ENCODE assay signal across 27 cellular contexts in the genomic region with DNA sequence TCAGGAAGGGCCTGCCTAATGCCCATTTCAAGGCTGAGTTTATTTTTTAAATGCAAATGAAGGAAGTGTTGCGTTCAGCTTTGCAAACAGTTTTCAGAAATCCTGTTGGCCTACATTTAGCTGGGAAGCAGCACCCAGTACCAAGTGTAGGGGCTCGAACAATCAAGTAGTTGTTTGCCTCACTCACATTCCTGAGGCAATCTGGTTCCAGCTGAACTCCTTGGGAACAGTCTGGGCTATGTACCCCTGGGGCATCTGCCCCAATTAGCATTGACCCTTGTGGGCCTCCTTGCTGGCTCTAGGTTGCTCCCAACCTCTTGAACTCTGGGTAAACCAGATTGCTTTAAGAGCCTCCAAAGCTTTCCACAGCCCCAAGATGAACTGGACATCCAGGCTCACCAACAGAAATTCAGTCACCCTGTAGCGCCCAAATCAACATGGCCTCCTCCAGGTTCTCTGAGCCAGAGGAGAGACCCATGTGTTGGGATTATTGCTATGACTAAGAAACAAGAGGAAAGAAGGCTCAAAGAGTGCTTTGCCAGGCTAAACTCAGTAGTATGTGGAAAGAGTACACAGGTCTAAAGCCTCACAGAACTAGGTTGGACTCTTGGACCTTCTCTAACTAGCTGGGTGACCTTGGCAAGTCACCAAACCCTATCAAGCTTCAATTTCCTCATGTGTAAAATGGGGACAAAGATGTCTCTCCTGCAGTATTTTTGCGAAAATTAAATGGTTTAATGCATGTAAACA.
A peak's percentile ranks its signal among the peaks of the same experiment; 100 is the strongest.
DNase-seq lines count a peak whose midpoint lies in the region; ATAC-seq and TF ChIP-seq lines count a peak whose summit lies in the region.
"Had no signal": no experiment of that assay in that cellular context is flagged by ENCODE, and none has a peak within 500 bp of the region (broad histone marks: within the 10 kb centered on the region; RNA-seq: fewer than 3 reads in every experiment).

No MANE protein-coding gene starts in this region.

- WGBS in sigmoid colon, 2 donors = 84 to 87% methylated on average over 4 of the region's 4 CpGs

- CTCF ChIA-PET in WTC11 (lab: Charles Lee) = interaction anchor here (1.0 kb wide), 1 partner anchor 140 kb away, joined by 3 read pairs; no protein-coding TSS in a partner anchor
- CTCF ChIA-PET in activated CD8-positive, alpha-beta T cell treated with anti-CD3 and anti-CD28 coated beads, Interleukin-2, amount 10 ng/mL, durations not matched to agents 7 days and 5 days (lab: Charles Lee) = no interaction called here

- peaks cover 0 to 5% (median 2%) of the 10 kb centered on the region in 4 donors for H3K4me1 ChIP-seq in sigmoid colon

- no peaks in the 10 kb centered on the region for H3K36me3 ChIP-seq in sigmoid colon
- H3K36me3 ChIP-seq: thoracic aorta had no signal

- DNase-seq in WTC11 (ENCODE audit: low spot score) (peak; percentile 17), foreskin melanocyte (peak; percentile 60), medulla oblongata (ENCODE audit: extremely low spot score) (peak; percentile 59), sigmoid colon (peak; percentile 69), EL (no peak), NCI-H128 (lab: John Stamatoyannopoulos, UW; ENCODE audit: unreplicated experiment) (no peak)
- no peak for DNase-seq in activated CD8-positive, alpha-beta T cell treated with anti-CD3 and anti-CD28 coated beads, Interleukin-2, amount 10 ng/mL, durations not matched to agents 7 days and 5 days
- DNase-seq in activated naive CD4-positive, alpha-beta T cell treated with anti-CD3 and anti-CD28 coated beads, Interleukin-2, amount 50 U/mL, for 16 hours = no peak
- DNase-seq: activated CD4-positive, CD25-positive, alpha-beta regulatory T cell treated with anti-CD3 and anti-CD28 coated beads, Interleukin-2, amount 50 U/mL, for 72 hours; activated CD8-positive, alpha-beta memory T cell treated with anti-CD3 and anti-CD28 coated beads for 24 hours; activated naive CD4-positive, alpha-beta T cell treated with anti-CD3 and anti-CD28 coated beads for 36 hours; activated T-cell treated with anti-CD3 and anti-CD28 coated beads, Interleukin-2, amount 50 U/mL, for 48 hours; CD4-positive, alpha-beta T cell; DMS 273 treated with DMSO at 0.1 percent for 48 hours; erythroblast; foreskin fibroblast; GF-D8; Karpas-422; NCI-H2029; NCI-H226; NCI-H774; SHP77; T1000 had no signal

- no peak overlapping the region for H3K27ac Mint-ChIP-seq in WTC11
- no peak overlapping the region for H3K27ac Mint-ChIP-seq in activated CD8-positive, alpha-beta T cell treated with anti-CD3 and anti-CD28 coated beads, Interleukin-2, amount 10 ng/mL, durations not matched to agents 7 days and 5 days
- H3K27ac Mint-ChIP-seq: activated naive CD4-positive, alpha-beta T cell treated with anti-CD3 and anti-CD28 coated beads for 36 hours; CD4-positive, alpha-beta T cell; natural killer cell treated with Interleukin-12 subunit alpha and Interleukin-12 subunit beta and Interleukin-15 and Interleukin-18, amount 100 ng/mL, for 72 hours; stimulated activated memory B cell treated with anti-CD40 and anti-IgM and Interleukin-4, amounts not matched to agents 10 μg/mL and 1 μg/mL and 100 μg/mL, for 72 hours had no signal

- no peak for TF ChIP-seq POLR2A in sigmoid colon (IDR thresholded peaks at IDR 0.05)

- TF ChIP-seq CTCF in WTC11 (IDR thresholded peaks at IDR 0.05) (no peak), sigmoid colon (IDR thresholded peaks at IDR 0.05) (no peak)

- peak overlapping the region in 1 of 4 donors; percentile 11 for H3K27ac ChIP-seq in sigmoid colon
- H3K27ac ChIP-seq: skin epidermis, thoracic aorta had no signal

- H3K4me3 Mint-ChIP-seq in WTC11 = no peak overlapping the region
- H3K4me3 Mint-ChIP-seq in activated CD8-positive, alpha-beta T cell treated with anti-CD3 and anti-CD28 coated beads, Interleukin-2, amount 10 ng/mL, durations not matched to agents 7 days and 5 days = no peak overlapping the region
- H3K4me3 Mint-ChIP-seq: activated naive CD4-positive, alpha-beta T cell treated with anti-CD3 and anti-CD28 coated beads for 36 hours; CD4-positive, alpha-beta T cell; natural killer cell treated with Interleukin-12 subunit alpha and Interleukin-12 subunit beta and Interleukin-15 and Interleukin-18, amount 100 ng/mL, for 72 hours; stimulated activated memory B cell treated with anti-CD40 and anti-IgM and Interleukin-4, amounts not matched to agents 10 μg/mL and 1 μg/mL and 100 μg/mL, for 72 hours had no signal

- TF ChIP-seq EP300 in sigmoid colon (IDR thresholded peaks at IDR 0.05) = peak in 1 of 4 donors; percentile 7

- H3K4me3 ChIP-seq in sigmoid colon = no peak overlapping the region
- H3K4me3 ChIP-seq: skin epidermis, thoracic aorta had no signal

- H3K27me3 Mint-ChIP-seq in WTC11 (ENCODE audit: low read depth) = no peaks in the 10 kb centered on the region
- H3K27me3 Mint-ChIP-seq in activated CD8-positive, alpha-beta T cell treated with anti-CD3 and anti-CD28 coated beads, Interleukin-2, amount 10 ng/mL, durations not matched to agents 7 days and 5 days (ENCODE audit: low read depth) = no peaks in the 10 kb centered on the region
- H3K27me3 Mint-ChIP-seq: CD4-positive, alpha-beta T cell; natural killer cell treated with Interleukin-12 subunit alpha and Interleukin-12 subunit beta and Interleukin-15 and Interleukin-18, amount 100 ng/mL, for 72 hours; stimulated activated memory B cell treated with anti-CD40 and anti-IgM and Interleukin-4, amounts not matched to agents 10 μg/mL and 1 μg/mL and 100 μg/mL, for 72 hours had no signal

- no peaks in the 10 kb centered on the region for H3K36me3 Mint-ChIP-seq in WTC11
- no peaks in the 10 kb centered on the region for H3K36me3 Mint-ChIP-seq in activated CD8-positive, alpha-beta T cell treated with anti-CD3 and anti-CD28 coated beads, Interleukin-2, amount 10 ng/mL, durations not matched to agents 7 days and 5 days (ENCODE audit: low read depth)
- H3K36me3 Mint-ChIP-seq: natural killer cell treated with Interleukin-12 subunit alpha and Interleukin-12 subunit beta and Interleukin-15 and Interleukin-18, amount 100 ng/mL, for 72 hours; stimulated activated memory B cell treated with anti-CD40 and anti-IgM and Interleukin-4, amounts not matched to agents 10 μg/mL and 1 μg/mL and 100 μg/mL, for 72 hours had no signal

- H3K4me1 Mint-ChIP-seq in WTC11 = peaks cover 14% of the 10 kb centered on the region
- no peaks in the 10 kb centered on the region for H3K4me1 Mint-ChIP-seq in activated CD8-positive, alpha-beta T cell treated with anti-CD3 and anti-CD28 coated beads, Interleukin-2, amount 10 ng/mL, durations not matched to agents 7 days and 5 days (ENCODE audit: low read depth)
- H3K4me1 Mint-ChIP-seq: stimulated activated memory B cell treated with anti-CD40 and anti-IgM and Interleukin-4, amounts not matched to agents 10 μg/mL and 1 μg/mL and 100 μg/mL, for 72 hours had no signal

- no peaks in the 10 kb centered on the region for H3K27me3 ChIP-seq in sigmoid colon

- peak; percentile 76 for ATAC-seq in WTC11
- no peak for ATAC-seq in activated CD8-positive, alpha-beta T cell treated with anti-CD3 and anti-CD28 coated beads, Interleukin-2, amount 10 ng/mL, durations not matched to agents 7 days and 5 days
- ATAC-seq: natural killer cell treated with Interleukin-12 subunit alpha and Interleukin-12 subunit beta and Interleukin-15 and Interleukin-18, amount 100 ng/mL, for 72 hours; stimulated activated memory B cell treated with anti-CD40 and anti-IgM and Interleukin-4, amounts not matched to agents 10 μg/mL and 1 μg/mL and 100 μg/mL, for 72 hours had no signal

- H3K9me3 Mint-ChIP-seq in WTC11 = peaks cover 12% of the 10 kb centered on the region
- H3K9me3 Mint-ChIP-seq in activated CD8-positive, alpha-beta T cell treated with anti-CD3 and anti-CD28 coated beads, Interleukin-2, amount 10 ng/mL, durations not matched to agents 7 days and 5 days (ENCODE audit: insufficient read depth) = no peaks in the 10 kb centered on the region
- H3K9me3 Mint-ChIP-seq: activated naive CD4-positive, alpha-beta T cell treated with anti-CD3 and anti-CD28 coated beads for 36 hours; CD4-positive, alpha-beta T cell; stimulated activated memory B cell treated with anti-CD40 and anti-IgM and Interleukin-4, amounts not matched to agents 10 μg/mL and 1 μg/mL and 100 μg/mL, for 72 hours had no signal

- intact Hi-C loops in sigmoid colon (cut with DNase I) = loop anchor here (5.0 kb wide), 1 partner anchor 532 kb away; a partner anchor contains a TSS

- H3K9me3 ChIP-seq in sigmoid colon = no peaks in the 10 kb centered on the region
- H3K9me3 ChIP-seq: thoracic aorta had no signal

- POLR2A ChIA-PET in WTC11 (lab: Charles Lee) = no interaction called here
- POLR2A ChIA-PET in activated CD8-positive, alpha-beta T cell treated with anti-CD3 and anti-CD28 coated beads, Interleukin-2, amount 10 ng/mL, durations not matched to agents 7 days and 5 days (lab: Charles Lee) = no interaction called here

TF ChIP-seq in WTC11, 78 proteins besides CTCF, POLR2A, EP300 and RAD21 (continues in another document):
- no peak for TF ChIP-seq CBFB (CRISPR knock-in tag; IDR thresholded peaks at IDR 0.05; ENCODE audit: low read depth)
- TF ChIP-seq, protein P1, sequence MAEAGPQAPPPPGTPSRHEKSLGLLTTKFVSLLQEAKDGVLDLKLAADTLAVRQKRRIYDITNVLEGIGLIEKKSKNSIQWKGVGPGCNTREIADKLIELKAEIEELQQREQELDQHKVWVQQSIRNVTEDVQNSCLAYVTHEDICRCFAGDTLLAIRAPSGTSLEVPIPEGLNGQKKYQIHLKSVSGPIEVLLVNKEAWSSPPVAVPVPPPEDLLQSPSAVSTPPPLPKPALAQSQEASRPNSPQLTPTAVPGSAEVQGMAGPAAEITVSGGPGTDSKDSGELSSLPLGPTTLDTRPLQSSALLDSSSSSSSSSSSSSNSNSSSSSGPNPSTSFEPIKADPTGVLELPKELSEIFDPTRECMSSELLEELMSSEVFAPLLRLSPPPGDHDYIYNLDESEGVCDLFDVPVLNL (CRISPR knock-in tag; IDR thresholded peaks at IDR 0.05; ENCODE audit: borderline replicate concordance, low read depth) = no peak

Comparison
In these comparisons a context has a peak if more than half of its experiments do, and no peak if none do; other contexts are left out.
1. DNase-seq: peak in WTC11 (single experiment), foreskin melanocyte (single experiment), medulla oblongata (single experiment) and sigmoid colon (single experiment); none in activated CD8-positive, alpha-beta T cell treated with anti-CD3 and anti-CD28 coated beads, Interleukin-2, amount 10 ng/mL, durations not matched to agents 7 days and 5 days (single experiment), EL (single experiment), NCI-H128 (single experiment) and activated naive CD4-positive, alpha-beta T cell treated with anti-CD3 and anti-CD28 coated beads, Interleukin-2, amount 50 U/mL, for 16 hours (single experiment).